ENCODE assay signal across 32 cellular contexts in genomic region chr6:14696367-14696766, GRCh38.
"Had no signal": no experiment of that assay in that cellular context is flagged by ENCODE, and none has a peak within 500 bp of the region (broad histone marks: within the 10 kb centered on the region; RNA-seq: fewer than 3 reads in every experiment).

No MANE protein-coding gene starts in this region.

- H3K27me3 ChIP-seq: MG63 had no signal

- H3K9me3 ChIP-seq: MG63 had no signal

- DNase-seq: Karpas-422, Kasumi-1, MG63, MM.1S, MV-4-11, NCI-H1048, NCI-H1092, NCI-H1092 treated with DMSO at 0.1 percent for 48 hours, NCI-H1105 treated with DMSO at 0.1 percent for 48 hours, NCI-H1417 treated with DMSO at 0.1 percent for 48 hours, NCI-H1436, NCI-H1436 treated with DMSO at 0.1 percent for 48 hours, NCI-H1694, NCI-H1694 treated with DMSO at 0.1 percent for 48 hours, NCI-H187, NCI-H187 treated with DMSO at 0.1 percent for 48 hours, NCI-H1930, NCI-H2029, NCI-H2029 treated with DMSO at 0.1 percent for 48 hours, NCI-H2081, NCI-H2081 treated with DMSO at 0.1 percent for 48 hours, NCI-H2107, NCI-H2171, NCI-H2171 treated with DMSO at 0.1 percent for 48 hours, NCI-H2227 treated with DMSO at 0.1 percent for 48 hours, NCI-H226, NCI-H345, NCI-H446, NCI-H446 treated with DMSO at 0.1 percent for 48 hours, NCI-H510A, NCI-H510A treated with DMSO at 0.1 percent for 48 hours, NCI-H524 had no signal

- H3K4me3 ChIP-seq: MG63 had no signal

- H3K36me3 ChIP-seq: MG63 had no signal
